Comparison of ENCODE assay signal across 8 cellular contexts in the genomic region with DNA sequence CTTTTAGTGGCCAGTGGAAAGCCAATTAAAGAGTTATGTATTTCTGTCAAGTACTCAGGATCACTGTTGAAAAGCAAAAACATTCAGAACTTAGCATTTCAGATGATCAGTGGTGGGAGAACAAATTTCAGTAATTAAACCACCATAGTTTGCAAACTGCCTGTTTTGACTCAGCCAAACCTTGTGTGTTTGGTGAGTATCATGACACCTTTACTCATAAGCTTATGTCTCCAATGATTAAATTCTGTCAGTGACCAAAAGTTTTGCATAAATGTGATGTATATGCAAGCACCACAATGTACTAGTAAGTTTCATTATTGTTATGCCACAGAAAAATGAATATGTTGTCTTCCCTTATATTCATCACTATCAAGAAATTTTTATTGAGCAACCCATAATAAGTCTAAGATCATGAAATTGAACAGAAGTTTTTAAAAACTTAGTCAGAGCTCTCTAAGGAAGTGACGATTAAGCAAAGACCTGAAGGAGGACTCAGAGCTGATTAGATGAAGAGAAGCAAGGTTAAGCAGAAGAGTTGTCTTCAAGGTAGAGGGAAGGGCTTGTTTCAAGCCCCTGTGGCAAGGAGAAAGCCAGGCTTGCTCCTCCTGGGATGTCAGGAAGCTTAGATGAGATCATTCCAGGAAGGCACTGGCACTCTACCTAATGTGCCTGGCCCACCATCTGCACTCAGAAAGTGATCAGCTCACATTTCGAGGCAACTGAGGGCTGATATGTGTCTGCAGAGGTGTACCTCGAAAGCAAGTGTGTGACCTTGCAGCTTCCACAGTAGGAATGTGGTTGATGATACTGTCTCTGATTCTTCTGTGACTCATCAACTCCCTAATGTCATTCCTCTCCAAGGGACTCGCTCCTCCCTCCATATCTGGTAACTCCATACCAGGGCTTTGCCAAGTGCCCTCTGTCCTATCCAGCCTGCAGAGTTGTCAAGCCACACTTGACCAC. TPM values are rescaled to one million over a fixed set of nuclear protein-coding genes. Genes with fewer than 3 reads are reported as not detected.
DNase-seq lines count a peak whose midpoint lies in the region; ATAC-seq and TF ChIP-seq lines count a peak whose summit lies in the region.

No MANE protein-coding gene starts in this region.

- peaks cover 0 to 29% (median 2%) of the 10 kb centered on the region in 4 donors for H3K4me1 ChIP-seq in transverse colon

- no peak overlapping the region for H3K4me3 Mint-ChIP-seq in mesothelial cell of epicardium
- no peak overlapping the region for H3K4me3 Mint-ChIP-seq in T-helper 2 cell treated with Interferon-gamma antibody and Interleukin-4, amounts not matched to agents 5 μg/mL and 100 μg/mL, for 36 hours

- no peak overlapping the region for H3K4me3 ChIP-seq in transverse colon

- H3K27ac Mint-ChIP-seq in mesothelial cell of epicardium: no peak overlapping the region
- H3K27ac Mint-ChIP-seq in T-helper 2 cell treated with Interferon-gamma antibody and Interleukin-4, amounts not matched to agents 5 μg/mL and 100 μg/mL, for 36 hours: no peak overlapping the region

- no peaks in the 10 kb centered on the region for H3K27me3 ChIP-seq in transverse colon

- no peaks in the 10 kb centered on the region for H3K9me3 Mint-ChIP-seq in mesothelial cell of epicardium
- H3K9me3 Mint-ChIP-seq in T-helper 2 cell treated with Interferon-gamma antibody and Interleukin-4, amounts not matched to agents 5 μg/mL and 100 μg/mL, for 36 hours: no peaks in the 10 kb centered on the region

- no peak overlapping the region for H3K27ac ChIP-seq in transverse colon

- DNase-seq in HCEC 1CT (peak; percentile 78), NCI-H526 treated with DMSO at 0.1 percent for 48 hours (lab: John Stamatoyannopoulos, UW) (peak; percentile 15), iris pigment epithelial cell (ENCODE audit: low read depth) (peak; percentile 61), NCI-H82 (lab: John Stamatoyannopoulos, UW) (no peak), mesothelial cell of epicardium (ENCODE audit: low spot score in 2 of 2, unreplicated experiment in 2 of 2) (no peak), transverse colon (no peak)
- DNase-seq in T-helper 2 cell treated with Interferon-gamma antibody and Interleukin-4, amounts not matched to agents 5 μg/mL and 100 μg/mL, for 36 hours (ENCODE audit: low spot score): no peak

- WGBS in transverse colon (ENCODE audit: low coverage in 1 of 2), 2 donors: 82 to 87% methylated on average over 1 to 4 of the region's 4 CpGs

- peak; percentile 95 for ATAC-seq in GM18520 (IDR thresholded peaks at IDR 0.05; ENCODE audit: unreplicated experiment)

- in situ Hi-C loops in transverse colon (cut with MboI; ENCODE audit: low pct_ligation_motif_present in 1 of 4, low pct_unique_long_range_greater_than_20kb in 1 of 4, low sequenced_read_pairs in 3 of 4): no loop called here

- H3K9me3 ChIP-seq in transverse colon: no peaks in the 10 kb centered on the region

- intact Hi-C loops in transverse colon (cut with DNase I; ENCODE audit: low total_unique reads): no loop called here

- peaks cover 0 to 11% (median 0%) of the 10 kb centered on the region in 4 donors for H3K36me3 ChIP-seq in transverse colon

- TF ChIP-seq POLR2A in transverse colon (IDR thresholded peaks at IDR 0.05): no peak

- TF ChIP-seq EP300 in transverse colon (IDR thresholded peaks at IDR 0.05; ENCODE audit: low read depth): no peak

- peaks cover 3% of the 10 kb centered on the region for H3K4me1 Mint-ChIP-seq in mesothelial cell of epicardium
- H3K4me1 Mint-ChIP-seq in T-helper 2 cell treated with Interferon-gamma antibody and Interleukin-4, amounts not matched to agents 5 μg/mL and 100 μg/mL, for 36 hours (ENCODE audit: low read depth): peaks cover 17% of the 10 kb centered on the region

- TF ChIP-seq CTCF in mesothelial cell of epicardium (IDR thresholded peaks at IDR 0.05; ENCODE audit: unreplicated experiment): no peak
- TF ChIP-seq CTCF in transverse colon (IDR thresholded peaks at IDR 0.05): no peak

- H3K36me3 Mint-ChIP-seq in mesothelial cell of epicardium: peaks cover 15% of the 10 kb centered on the region
- peaks cover 12% of the 10 kb centered on the region for H3K36me3 Mint-ChIP-seq in T-helper 2 cell treated with Interferon-gamma antibody and Interleukin-4, amounts not matched to agents 5 μg/mL and 100 μg/mL, for 36 hours (ENCODE audit: low read depth)

- no peaks in the 10 kb centered on the region for H3K27me3 Mint-ChIP-seq in mesothelial cell of epicardium (ENCODE audit: low read depth)
- H3K27me3 Mint-ChIP-seq in T-helper 2 cell treated with Interferon-gamma antibody and Interleukin-4, amounts not matched to agents 5 μg/mL and 100 μg/mL, for 36 hours (ENCODE audit: low read depth): no peaks in the 10 kb centered on the region

RNA-seq across cellular contexts. Expression of a gene that starts 54.7 kb away (rescaled TPM):
- 13.2 to 15.6 TPM (median 14.6 TPM) in 3 replicates for total RNA-seq in mesothelial cell of epicardium
- 10 to 100 TPM; 18.5 to 68.5 (median 20.7) TPM for total RNA-seq in transverse colon

Comparison
In these comparisons a context has a peak if more than half of its experiments do, and no peak if none do; other contexts are left out.
1. DNase-seq: peak in HCEC 1CT (single experiment), NCI-H526 treated with DMSO at 0.1 percent for 48 hours (single experiment) and iris pigment epithelial cell (single experiment); none in NCI-H82 (single experiment), mesothelial cell of epicardium (0 of 2), transverse colon (single experiment) and T-helper 2 cell treated with Interferon-gamma antibody and Interleukin-4, amounts not matched to agents 5 μg/mL and 100 μg/mL, for 36 hours (single experiment).